Comparison of ENCODE assay signal across 8 cellular contexts in genomic region chr19:39403331-39404312, GRCh38. TPM values are rescaled to one million over a fixed set of nuclear protein-coding genes. Genes with fewer than 3 reads are reported as not detected.
DNase-seq lines count a peak whose midpoint lies in the region; ATAC-seq lines count a peak whose summit lies in the region.

No MANE protein-coding gene starts in this region.

- peak overlapping the region; percentile 99 for H3K27ac Mint-ChIP-seq in T-helper 17 cell

- peak overlapping the region; percentile 89 for H3K4me3 Mint-ChIP-seq in T-helper 17 cell

- DNase-seq in 8988T (peak; percentile 99), T-helper 17 cell (peak; percentile 96 to 98 (median 97)), amniotic stem cell (lab: John Stamatoyannopoulos, UW) (peak; percentile 98), left ventricle myocardium superior (peak; percentile 99), pulmonary artery endothelial cell (ENCODE audit: low read depth, low spot score) (peak; percentile 99), ureter (ENCODE audit: low spot score) (peak; percentile 99)

- peak overlapping the region; percentile 71 for H3K27ac ChIP-seq in KOPT-K1 (ENCODE audit: low read depth, low read length, poor library complexity, severe bottlenecking)

- H3K36me3 Mint-ChIP-seq in T-helper 17 cell (ENCODE audit: low read depth) = peaks cover 12% of the 10 kb centered on the region

- H3K9me3 ChIP-seq in KOPT-K1 (ENCODE audit: insufficient read depth, low read length, poor library complexity, severe bottlenecking) (no peaks in the 10 kb centered on the region), T-helper 17 cell (ENCODE audit: control insufficient read depth, low read length, poor library complexity, severe bottlenecking) (no peaks in the 10 kb centered on the region)

- peak; percentile 23 for ATAC-seq in GM18511 (IDR thresholded peaks at IDR 0.05; ENCODE audit: unreplicated experiment)
- ATAC-seq in T-helper 17 cell = peak; percentile 52
- peak; percentile 60 for ATAC-seq in left ventricle myocardium superior

- H3K36me3 ChIP-seq in KOPT-K1 (ENCODE audit: insufficient read depth, low read length) = peaks cover 11% of the 10 kb centered on the region

- no peaks in the 10 kb centered on the region for H3K27me3 Mint-ChIP-seq in T-helper 17 cell

- H3K4me1 Mint-ChIP-seq in T-helper 17 cell = peaks cover 51% of the 10 kb centered on the region

- intact Hi-C loops in left ventricle myocardium superior (cut with micrococcal nuclease) = no loop called here

RNA-seq across cellular contexts. Expression of gene ZFP36, which starts 3.0 kb away (rescaled TPM):
- total RNA-seq in T-helper 17 cell (1,000 to 10,000 TPM; 1,082 to 1,318 TPM), left ventricle myocardium superior (53.0 TPM), pulmonary artery endothelial cell (0.59 and 1.1 TPM in 2 replicates), ureter (230 TPM)

RNA-seq across cellular contexts. Expression of gene PLEKHG2, which starts 8.8 kb away (rescaled TPM):
- total RNA-seq in T-helper 17 cell (100 to 1,000 TPM; 119 to 129 TPM), left ventricle myocardium superior (11.6 TPM), pulmonary artery endothelial cell (10.7 and 13.2 TPM in 2 replicates), ureter (38.8 TPM)

RNA-seq across cellular contexts. Expression of gene MED29, which starts 12.4 kb away (rescaled TPM):
- total RNA-seq in T-helper 17 cell (10 to 100 TPM; 43.4 to 43.6 TPM), left ventricle myocardium superior (22.2 TPM), pulmonary artery endothelial cell (14.2 and 20.1 TPM in 2 replicates), ureter (51.8 TPM)

RNA-seq across cellular contexts. Expression of gene PAF1, which starts 12.7 kb away (rescaled TPM):
- total RNA-seq in T-helper 17 cell = 100 to 1,000 TPM; 113 to 127 TPM
- 34.8 TPM for total RNA-seq in left ventricle myocardium superior
- 42.3 and 55.5 TPM in 2 replicates for total RNA-seq in pulmonary artery endothelial cell
- total RNA-seq in ureter = 36.9 TPM

RNA-seq across cellular contexts. Expression of gene RPS16, which starts 32.1 kb away (rescaled TPM):
- 1,000 to 10,000 TPM; 3,790 to 3,904 TPM for total RNA-seq in T-helper 17 cell
- total RNA-seq in left ventricle myocardium superior = 1,154 TPM
- 195 and 372 TPM in 2 replicates for total RNA-seq in pulmonary artery endothelial cell
- total RNA-seq in ureter = 2,118 TPM

Comparison
In these comparisons a context has a peak if more than half of its experiments do, and no peak if none do; other contexts are left out.
1. Peak in every context shown above with its lines: DNase-seq, ATAC-seq and H3K27ac ChIP-seq.
2. RNA of gene ZFP36, which starts 3.0 kb away (total RNA-seq): 1,082 to 1,318 TPM in T-helper 17 cell, 230 TPM in ureter (single experiment) and 53.0 TPM in left ventricle myocardium superior (single experiment); 0.59 to 1.1 TPM in pulmonary artery endothelial cell; every median in the first group is over 10 times any median in the second.